Comparison of ENCODE assay signal across 2 cellular contexts in the genomic region with DNA sequence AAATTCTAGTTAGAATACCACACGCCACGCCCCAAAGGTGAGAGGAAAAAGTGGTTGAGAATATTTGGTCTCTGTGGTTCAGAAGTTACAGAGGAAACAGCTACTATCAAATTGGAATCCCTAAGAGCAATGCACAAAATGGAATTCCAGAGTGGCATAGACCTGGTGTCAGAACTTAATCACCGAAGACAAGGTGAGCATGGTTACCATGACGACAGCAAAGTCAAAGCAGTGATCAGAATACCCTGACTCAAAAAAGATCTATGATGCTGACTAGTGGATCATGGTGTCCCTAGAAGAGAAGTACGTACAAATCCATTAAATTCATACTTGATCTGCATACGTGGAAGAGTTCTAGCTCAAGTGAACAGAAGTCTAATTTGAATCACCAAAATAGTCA.
TF ChIP-seq lines count a peak whose summit lies in the region.

No MANE protein-coding gene starts in this region.

TF ChIP-seq in GM23338, 12 proteins besides CTCF, POLR2A, EP300 and RAD21 (continued from another document):
- no peak for TF ChIP-seq ZNF462 (CRISPR knock-in tag; IDR thresholded peaks at IDR 0.05)
- no peak for TF ChIP-seq JUNB (IDR thresholded peaks at IDR 0.05; ENCODE audit: unreplicated experiment)

TF ChIP-seq in WTC11, 78 proteins besides CTCF, POLR2A, EP300 and RAD21 (continued from another document):
- no peak for TF ChIP-seq STAT6 (CRISPR knock-in tag; conservative IDR thresholded peaks at IDR 0.05; ENCODE audit: low read depth)
- TF ChIP-seq, protein P1, sequence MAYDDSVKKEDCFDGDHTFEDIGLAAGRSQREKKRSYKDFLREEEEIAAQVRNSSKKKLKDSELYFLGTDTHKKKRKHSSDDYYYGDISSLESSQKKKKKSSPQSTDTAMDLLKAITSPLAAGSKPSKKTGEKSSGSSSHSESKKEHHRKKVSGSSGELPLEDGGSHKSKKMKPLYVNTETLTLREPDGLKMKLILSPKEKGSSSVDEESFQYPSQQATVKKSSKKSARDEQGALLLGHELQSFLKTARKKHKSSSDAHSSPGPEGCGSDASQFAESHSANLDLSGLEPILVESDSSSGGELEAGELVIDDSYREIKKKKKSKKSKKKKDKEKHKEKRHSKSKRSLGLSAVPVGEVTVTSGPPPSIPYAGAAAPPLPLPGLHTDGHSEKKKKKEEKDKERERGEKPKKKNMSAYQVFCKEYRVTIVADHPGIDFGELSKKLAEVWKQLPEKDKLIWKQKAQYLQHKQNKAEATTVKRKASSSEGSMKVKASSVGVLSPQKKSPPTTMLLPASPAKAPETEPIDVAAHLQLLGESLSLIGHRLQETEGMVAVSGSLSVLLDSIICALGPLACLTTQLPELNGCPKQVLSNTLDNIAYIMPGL (CRISPR knock-in tag; IDR thresholded peaks at IDR 0.05): no peak
